Comparison of ENCODE assay signal across 1 cellular context in genomic region chr14:81446279-81447007, GRCh38.
TF ChIP-seq lines count a peak whose summit lies in the region.

No MANE protein-coding gene starts in this region.

TF ChIP-seq in HepG2, 621 proteins besides CTCF, POLR2A, EP300 and RAD21 (continued from another document):
- TF ChIP-seq ZNF614 (CRISPR knock-in tag; IDR thresholded peaks at IDR 0.05; ENCODE audit: borderline replicate concordance), result no peak
- no peak for TF ChIP-seq SPEN (CRISPR knock-in tag; IDR thresholded peaks at IDR 0.05; ENCODE audit: low read depth)
- no peak for TF ChIP-seq ZNF30 (CRISPR knock-in tag; IDR thresholded peaks at IDR 0.05)
- TF ChIP-seq ZBTB26 (CRISPR knock-in tag; IDR thresholded peaks at IDR 0.05; ENCODE audit: borderline replicate concordance), result no peak
- TF ChIP-seq ZNF510 (CRISPR knock-in tag; IDR thresholded peaks at IDR 0.05; ENCODE audit: low read depth), result no peak
- TF ChIP-seq ZFP91 (CRISPR knock-in tag; IDR thresholded peaks at IDR 0.05; ENCODE audit: borderline replicate concordance), result peak; percentile 67; the same call in 1 of the 2 replicates
- TF ChIP-seq FOXK1 (CRISPR knock-in tag; IDR thresholded peaks at IDR 0.05; ENCODE audit: borderline replicate concordance, low read depth), result no peak
